Comparison of ENCODE assay signal across 23 cellular contexts in the genomic region with DNA sequence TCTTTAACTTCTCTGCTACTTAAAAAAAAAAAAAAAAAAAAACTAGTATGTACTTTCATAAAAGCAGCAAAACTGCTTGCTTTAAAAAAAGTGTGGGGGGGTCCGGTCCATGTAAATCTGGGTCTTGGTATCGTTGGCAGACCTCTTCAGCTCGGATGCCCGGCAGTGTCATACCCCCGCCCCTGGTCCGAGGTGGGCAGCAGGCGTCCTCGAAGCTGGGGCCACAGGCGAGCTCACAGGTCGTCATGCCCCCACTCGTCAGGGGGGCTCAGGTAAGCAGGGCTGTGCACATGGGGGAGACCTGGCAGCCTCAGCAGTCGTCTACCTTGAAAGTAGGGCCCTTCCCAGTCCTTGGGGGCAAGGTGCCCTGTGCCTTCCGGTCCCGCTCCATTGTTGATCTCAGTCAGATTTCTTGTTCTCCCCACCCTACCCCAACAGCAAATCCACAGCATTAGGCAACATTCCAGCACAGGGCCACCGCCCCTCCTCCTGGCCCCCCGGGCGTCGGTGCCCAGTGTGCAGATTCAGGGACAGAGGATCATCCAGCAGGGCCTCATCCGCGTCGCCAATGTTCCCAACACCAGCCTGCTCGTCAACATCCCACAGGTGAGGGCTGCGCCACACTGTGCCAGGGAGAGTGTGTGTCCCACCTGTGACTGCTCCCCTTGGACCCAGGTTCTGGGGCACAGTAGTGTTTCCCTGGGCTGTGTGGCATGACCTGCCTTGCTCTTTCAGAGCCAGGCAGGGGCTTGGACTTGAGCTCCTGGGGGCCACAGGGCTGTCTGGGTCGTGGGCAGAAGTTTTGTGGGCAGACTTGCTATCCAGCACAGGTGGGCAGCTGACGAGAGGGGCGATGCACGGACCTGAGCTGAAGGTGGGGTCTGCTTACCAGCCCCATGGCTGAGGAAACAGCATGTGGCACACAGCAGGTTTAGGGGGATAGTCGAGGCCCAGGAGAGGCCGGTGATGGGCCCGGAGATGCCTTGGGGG. TPM values are rescaled to one million over a fixed set of nuclear protein-coding genes. Genes with fewer than 3 reads are reported as not detected.
A peak's percentile ranks its signal among the peaks of the same experiment; 100 is the strongest.
DNase-seq lines count a peak whose midpoint lies in the region; ATAC-seq, FAIRE-seq and TF ChIP-seq lines count a peak whose summit lies in the region.
"Had no signal": no experiment of that assay in that cellular context is flagged by ENCODE, and none has a peak within 500 bp of the region (broad histone marks: within the 10 kb centered on the region; RNA-seq: fewer than 3 reads in every experiment).

No MANE protein-coding gene starts in this region.

- H3K27ac ChIP-seq in kidney (ENCODE audit: low read depth in 2 of 2, low read length in 2 of 2) = no peak overlapping the region

- H3K4me1 ChIP-seq in kidney (ENCODE audit: control insufficient read depth in 1 of 2, insufficient read depth in 1 of 2, low read depth in 1 of 2, low read length in 2 of 2) = peaks cover 0 to 2% of the 10 kb centered on the region in 2 donors

- H3K9ac ChIP-seq in kidney (ENCODE audit: low read length in 2 of 2) = no peak overlapping the region
- H3K9ac ChIP-seq: SK-N-SH had no signal

- POLR2A ChIA-PET in activated CD8-positive, alpha-beta T cell treated with anti-CD3 and anti-CD28 coated beads for 36 hours (lab: Charles Lee) = no interaction called here

- H3K27me3 Mint-ChIP-seq in activated CD8-positive, alpha-beta T cell treated with anti-CD3 and anti-CD28 coated beads for 36 hours = no peaks in the 10 kb centered on the region
- H3K27me3 Mint-ChIP-seq: CD4-positive, CD25-positive, alpha-beta regulatory T cell had no signal

- no peak for DNase-seq in activated naive CD4-positive, alpha-beta T cell treated with anti-CD3 and anti-CD28 coated beads, Interleukin-2, amount 50 U/mL, for 72 hours (ENCODE audit: low spot score in 2 of 2)
- DNase-seq in activated naive CD4-positive, alpha-beta T cell treated with Interleukin-2 at 50 U/mL for 16 hours = no peak
- no peak for DNase-seq in activated CD8-positive, alpha-beta T cell treated with anti-CD3 and anti-CD28 coated beads for 36 hours
- DNase-seq in kidney (peak; percentile 64), DMS79 (lab: John Stamatoyannopoulos, UW) (no peak)
- DNase-seq in stimulated activated effector memory CD8-positive, alpha-beta T cell treated with anti-CD3 and anti-CD28 coated beads, Interleukin-12 subunit alpha, Interleukin-12 subunit beta, amount 100 ng/mL, for 72 hours (ENCODE audit: low spot score in 2 of 2) = no peak
- DNase-seq: CD4-positive, CD25-positive, alpha-beta regulatory T cell; DMS153; KBM-7; MV-4-11; NCI-H1105; NCI-H146; NCI-H1930; NCI-H446 treated with DMSO at 0.1 percent for 48 hours; NCI-H526; NCI-H82; NK-92 treated with Interleukin-12 subunit alpha and Interleukin-12 subunit beta, amount 100 ng/mL, for 24 hours; PC-3; SK-N-SH had no signal

- no peak for TF ChIP-seq CTCF in activated CD8-positive, alpha-beta T cell treated with anti-CD3 and anti-CD28 coated beads for 36 hours (IDR thresholded peaks at IDR 0.05)
- no peak for TF ChIP-seq CTCF in kidney (IDR thresholded peaks at IDR 0.05; ENCODE audit: borderline replicate concordance, extremely low read depth, insufficient read depth)

- FAIRE-seq in kidney (lab: Jason Lieb, UNC) = no peak
- FAIRE-seq: H1 had no signal

- peaks cover 47 to 51% of the 10 kb centered on the region in 2 donors for H3K36me3 ChIP-seq in kidney (ENCODE audit: control insufficient read depth in 1 of 2, insufficient read depth in 2 of 2, low read length in 2 of 2)

- peak overlapping the region; percentile 58 to 87 for H3K27ac Mint-ChIP-seq in activated naive CD4-positive, alpha-beta T cell treated with anti-CD3 and anti-CD28 coated beads, Interleukin-2, amount 50 U/mL, for 72 hours
- H3K27ac Mint-ChIP-seq in activated CD8-positive, alpha-beta T cell treated with anti-CD3 and anti-CD28 coated beads for 36 hours = peak overlapping the region; percentile 42
- peak overlapping the region; percentile 76 for H3K27ac Mint-ChIP-seq in stimulated activated effector memory CD8-positive, alpha-beta T cell treated with anti-CD3 and anti-CD28 coated beads, Interleukin-12 subunit alpha, Interleukin-12 subunit beta, amount 100 ng/mL, for 72 hours

- ATAC-seq in activated naive CD4-positive, alpha-beta T cell treated with anti-CD3 and anti-CD28 coated beads, Interleukin-2, amount 50 U/mL, for 72 hours = no peak
- ATAC-seq in activated CD8-positive, alpha-beta T cell treated with anti-CD3 and anti-CD28 coated beads for 36 hours = no peak
- no peak for ATAC-seq in stimulated activated effector memory CD8-positive, alpha-beta T cell treated with anti-CD3 and anti-CD28 coated beads, Interleukin-12 subunit alpha, Interleukin-12 subunit beta, amount 100 ng/mL, for 72 hours
- no peak for ATAC-seq in HG02798 (IDR thresholded peaks at IDR 0.05; ENCODE audit: poor library complexity, unreplicated experiment)
- ATAC-seq: HCT116, PC-3 had no signal

- H3K4me3 ChIP-seq in kidney (ENCODE audit: low read length in 2 of 2) = no peak overlapping the region

- peaks cover 6% of the 10 kb centered on the region for H3K4me1 Mint-ChIP-seq in activated CD8-positive, alpha-beta T cell treated with anti-CD3 and anti-CD28 coated beads for 36 hours (ENCODE audit: low read depth)
- H3K4me1 Mint-ChIP-seq in stimulated activated effector memory CD8-positive, alpha-beta T cell treated with anti-CD3 and anti-CD28 coated beads, Interleukin-12 subunit alpha, Interleukin-12 subunit beta, amount 100 ng/mL, for 72 hours = peaks cover 5% of the 10 kb centered on the region

- H3K9me3 Mint-ChIP-seq in activated naive CD4-positive, alpha-beta T cell treated with anti-CD3 and anti-CD28 coated beads, Interleukin-2, amount 50 U/mL, for 72 hours = no peaks in the 10 kb centered on the region
- no peaks in the 10 kb centered on the region for H3K9me3 Mint-ChIP-seq in activated CD8-positive, alpha-beta T cell treated with anti-CD3 and anti-CD28 coated beads for 36 hours
- H3K9me3 Mint-ChIP-seq in stimulated activated effector memory CD8-positive, alpha-beta T cell treated with anti-CD3 and anti-CD28 coated beads, Interleukin-12 subunit alpha, Interleukin-12 subunit beta, amount 100 ng/mL, for 72 hours = no peaks in the 10 kb centered on the region
- H3K9me3 Mint-ChIP-seq: CD4-positive, CD25-positive, alpha-beta regulatory T cell had no signal

- H3K36me3 Mint-ChIP-seq in activated naive CD4-positive, alpha-beta T cell treated with anti-CD3 and anti-CD28 coated beads, Interleukin-2, amount 50 U/mL, for 72 hours = no peaks in the 10 kb centered on the region
- H3K36me3 Mint-ChIP-seq in activated CD8-positive, alpha-beta T cell treated with anti-CD3 and anti-CD28 coated beads for 36 hours (ENCODE audit: low read depth) = peaks cover 39% of the 10 kb centered on the region
- peaks cover 95% of the 10 kb centered on the region for H3K36me3 Mint-ChIP-seq in stimulated activated effector memory CD8-positive, alpha-beta T cell treated with anti-CD3 and anti-CD28 coated beads, Interleukin-12 subunit alpha, Interleukin-12 subunit beta, amount 100 ng/mL, for 72 hours

- CTCF ChIA-PET in activated CD8-positive, alpha-beta T cell treated with anti-CD3 and anti-CD28 coated beads for 36 hours (lab: Charles Lee) = no interaction called here

- no peaks in the 10 kb centered on the region for H3K9me3 ChIP-seq in kidney (ENCODE audit: control insufficient read depth in 1 of 2, low read length in 2 of 2)
- H3K9me3 ChIP-seq: SK-N-SH had no signal

- intact Hi-C loops in activated CD8-positive, alpha-beta T cell treated with anti-CD3 and anti-CD28 coated beads for 36 hours (cut with micrococcal nuclease) = no loop called here
- intact Hi-C loops in kidney (cut with DNase I) = loop anchor here (10.0 kb wide), 1 partner anchor 131 kb away; no protein-coding TSS in a partner anchor

- no peak overlapping the region for H3K4me3 Mint-ChIP-seq in activated CD8-positive, alpha-beta T cell treated with anti-CD3 and anti-CD28 coated beads for 36 hours
- no peak overlapping the region for H3K4me3 Mint-ChIP-seq in stimulated activated effector memory CD8-positive, alpha-beta T cell treated with anti-CD3 and anti-CD28 coated beads, Interleukin-12 subunit alpha, Interleukin-12 subunit beta, amount 100 ng/mL, for 72 hours
- H3K4me3 Mint-ChIP-seq: CD4-positive, CD25-positive, alpha-beta regulatory T cell had no signal

RNA-seq across cellular contexts. Expression of gene TSSK6, which starts 19.4 kb away (rescaled TPM):
- total RNA-seq in activated naive CD4-positive, alpha-beta T cell treated with anti-CD3 and anti-CD28 coated beads, Interleukin-2, amount 50 U/mL, for 72 hours = 1 to 10 TPM; 3.8 to 5.5 TPM
- 1 to 10 TPM; 3.4 to 4.9 TPM for total RNA-seq in activated CD8-positive, alpha-beta T cell treated with anti-CD3 and anti-CD28 coated beads for 36 hours
- 3.7 TPM for total RNA-seq in kidney
- 1.4 TPM for polyA plus RNA-seq in kidney (ENCODE audit: insufficient read depth, low read depth, low replicate concordance)

RNA-seq across cellular contexts. Expression of gene NDUFA13, which starts 20.1 kb away (rescaled TPM):
- total RNA-seq in activated naive CD4-positive, alpha-beta T cell treated with anti-CD3 and anti-CD28 coated beads, Interleukin-2, amount 50 U/mL, for 72 hours = 100 to 1,000 TPM; 358 to 407 TPM
- total RNA-seq in activated CD8-positive, alpha-beta T cell treated with anti-CD3 and anti-CD28 coated beads for 36 hours = 100 to 1,000 TPM; 298 to 310 TPM
- total RNA-seq in kidney = 328 TPM
- 627 TPM for polyA plus RNA-seq in kidney (ENCODE audit: insufficient read depth, low read depth, low replicate concordance)

RNA-seq across cellular contexts. Expression of gene YJEFN3, which starts 32.8 kb away (rescaled TPM):
- 10 to 100 TPM in 1 of 2 donors, 1 to 10 TPM in 1; 5.7 to 11.3 TPM for total RNA-seq in activated naive CD4-positive, alpha-beta T cell treated with anti-CD3 and anti-CD28 coated beads, Interleukin-2, amount 50 U/mL, for 72 hours
- total RNA-seq in activated CD8-positive, alpha-beta T cell treated with anti-CD3 and anti-CD28 coated beads for 36 hours = 1 to 10 TPM; 7.4 to 8.1 TPM
- total RNA-seq in kidney = 3.7 TPM
- 3.1 TPM for polyA plus RNA-seq in kidney (ENCODE audit: insufficient read depth, low read depth, low replicate concordance)
- polyA plus RNA-seq: CD4-positive, CD25-positive, alpha-beta regulatory T cell had no signal

RNA-seq across cellular contexts. Expression of gene CILP2, which starts 42.2 kb away (rescaled TPM):
- total RNA-seq in activated naive CD4-positive, alpha-beta T cell treated with anti-CD3 and anti-CD28 coated beads, Interleukin-2, amount 50 U/mL, for 72 hours = under 1 TPM; 0.25 to 0.31 TPM
- under 1 TPM; 0.31 to 0.32 TPM for total RNA-seq in activated CD8-positive, alpha-beta T cell treated with anti-CD3 and anti-CD28 coated beads for 36 hours
- total RNA-seq in kidney = 0.41 TPM
- polyA plus RNA-seq in kidney (ENCODE audit: insufficient read depth, low read depth, low replicate concordance) = not detected
- total RNA-seq: HT-29 had no signal
